ENCODE assay signal across 8 cellular contexts in genomic region chr7:152313879-152314604, GRCh38.
DNase-seq lines count a peak whose midpoint lies in the region; ATAC-seq and TF ChIP-seq lines count a peak whose summit lies in the region.

No MANE protein-coding gene starts in this region.

- no peak overlapping the region for H3K27ac ChIP-seq in HEK293 (ENCODE audit: extremely low read depth, low read depth, low read length)
- no peak overlapping the region for H3K27ac ChIP-seq in effector memory CD4-positive, alpha-beta T cell (ENCODE audit: insufficient read depth, low read length, poor library complexity, severe bottlenecking)

- TF ChIP-seq CTCF in AG04449 (IDR thresholded peaks at IDR 0.05; ENCODE audit: insufficient read depth, low read length, missing control alignments) (no peak), HEK293 (tag by site-specific recombination; IDR thresholded peaks at IDR 0.05) (no peak), chondrocyte (IDR thresholded peaks at IDR 0.05) (no peak), mucosa of descending colon (IDR thresholded peaks at IDR 0.05) (no peak)

- peak overlapping the region; percentile 84 for H3K27ac Mint-ChIP-seq in chondrocyte (ENCODE audit: unreplicated experiment)

- H3K27me3 ChIP-seq in effector memory CD4-positive, alpha-beta T cell (replicated peaks; ENCODE audit: control insufficient read depth, insufficient read depth, low read length, poor library complexity, severe bottlenecking) = no peaks in the 10 kb centered on the region

- H3K36me3 ChIP-seq in HEK293 (ENCODE audit: control insufficient read depth in 2 of 2, insufficient read depth in 1 of 2, low read length in 2 of 2) (peaks cover 14 to 24% of the 10 kb centered on the region in 2 experiments; a peak in 2 of 3 replicates), mucosa of descending colon (ENCODE audit: low read depth) (no peaks in the 10 kb centered on the region)
- H3K36me3 ChIP-seq in effector memory CD4-positive, alpha-beta T cell (ENCODE audit: control insufficient read depth, insufficient read depth, low read length) = peaks cover 14% of the 10 kb centered on the region

- H3K36me3 Mint-ChIP-seq in chondrocyte (ENCODE audit: low read depth) = peaks cover 1% of the 10 kb centered on the region

- no peaks in the 10 kb centered on the region for H3K27me3 Mint-ChIP-seq in chondrocyte (ENCODE audit: low read depth)

- ATAC-seq in mucosa of descending colon (peak; percentile 75), GM21423 (IDR thresholded peaks at IDR 0.05; ENCODE audit: unreplicated experiment) (no peak)

- no peak overlapping the region for H3K4me3 ChIP-seq in AG04449 (ENCODE audit: low read depth, low read length)
- H3K4me3 ChIP-seq in HEK293 (ENCODE audit: low read depth, low read length) = no peak overlapping the region
- H3K4me3 ChIP-seq in mucosa of descending colon = no peak overlapping the region
- no peak overlapping the region for H3K4me3 ChIP-seq in effector memory CD4-positive, alpha-beta T cell (ENCODE audit: insufficient read depth, low read depth, low read length, poor library complexity, severe bottlenecking)

- H3K4me1 Mint-ChIP-seq in chondrocyte (ENCODE audit: low read depth) = peaks cover 26% of the 10 kb centered on the region

- no peak overlapping the region for H3K4me3 Mint-ChIP-seq in chondrocyte (ENCODE audit: unreplicated experiment)

- no peaks in the 10 kb centered on the region for H3K9me3 Mint-ChIP-seq in chondrocyte (ENCODE audit: low read depth)

- DNase-seq in AG04449 (ENCODE audit: low read depth, low spot score) (peak; percentile 17), NCI-H69 (lab: John Stamatoyannopoulos, UW) (peak; percentile 98), chondrocyte (ENCODE audit: low spot score) (no peak), mucosa of descending colon (peak in 1 of 3 donors; percentile 47), germinal center (ENCODE audit: low spot score) (no peak)
- no peak for DNase-seq in effector memory CD4-positive, alpha-beta T cell

- H3K9me3 ChIP-seq in HEK293 (ENCODE audit: control insufficient read depth, insufficient read depth, low read depth, low read length) (no peaks in the 10 kb centered on the region), mucosa of descending colon (no peaks in the 10 kb centered on the region)
- no peaks in the 10 kb centered on the region for H3K9me3 ChIP-seq in effector memory CD4-positive, alpha-beta T cell (ENCODE audit: control insufficient read depth, low read length)

- POLR2A ChIA-PET in AG04449 (lab: Yijun Ruan, JAX) (no interaction called here), HEK293 (lab: Yijun Ruan, JAX) (interaction anchor here (1.2 kb wide), 1 partner anchor 122 kb away, joined by 7 read pairs; the partner anchor contains the start of gene KMT2C)

- intact Hi-C loops in mucosa of descending colon (cut with DNase I, micrococcal nuclease) = no loop called here

- H3K4me1 ChIP-seq in HEK293 (ENCODE audit: control insufficient read depth, insufficient read depth, low read length) = peaks cover 6% of the 10 kb centered on the region
- H3K4me1 ChIP-seq in mucosa of descending colon (ENCODE audit: low read depth) = peaks cover 3% of the 10 kb centered on the region
- no peaks in the 10 kb centered on the region for H3K4me1 ChIP-seq in effector memory CD4-positive, alpha-beta T cell (ENCODE audit: control insufficient read depth, insufficient read depth, low read length, poor library complexity, severe bottlenecking)

- CTCF ChIA-PET in AG04449 (lab: Yijun Ruan, JAX) (interaction anchor here (1.2 to 1.7 kb wide), 3 partner anchors 10 to 80 kb away, joined by 3 to 4 read pairs (median 3); no protein-coding TSS in a partner anchor), HEK293 (lab: Yijun Ruan, JAX) (interaction anchor here (0.6 to 2.2 kb wide), 3 partner anchors 23 to 146 kb away, joined by 3 to 10 read pairs (median 6); no protein-coding TSS in a partner anchor)

TF ChIP-seq in HEK293, 187 proteins besides CTCF, POLR2A, EP300 and RAD21 (continues in another document):
- TF ChIP-seq ZNF37A (tag by site-specific recombination; IDR thresholded peaks at IDR 0.05) (no peak), ZBTB49 (tag by site-specific recombination; IDR thresholded peaks at IDR 0.05; ENCODE audit: low read depth) (no peak), ZNF221 (tag by site-specific recombination; IDR thresholded peaks at IDR 0.05; ENCODE audit: borderline replicate concordance) (no peak), ZNF777 (tag by site-specific recombination; IDR thresholded peaks at IDR 0.05; ENCODE audit: borderline replicate concordance) (no peak), ZXDB (tag by site-specific recombination; IDR thresholded peaks at IDR 0.05) (peak; percentile 75), ZNF560 (tag by site-specific recombination; IDR thresholded peaks at IDR 0.05; ENCODE audit: borderline replicate concordance) (no peak), ZNF280D (tag by site-specific recombination; IDR thresholded peaks at IDR 0.05) (no peak), ZNF544 (tag by site-specific recombination; IDR thresholded peaks at IDR 0.05) (no peak), PATZ1 (tag by site-specific recombination; IDR thresholded peaks at IDR 0.05) (no peak), ZNF292 (tag by site-specific recombination; IDR thresholded peaks at IDR 0.05; ENCODE audit: borderline replicate concordance, low read depth) (no peak), ZNF555 (tag by site-specific recombination; conservative IDR thresholded peaks at IDR 0.05) (no peak)

Comparison
In these comparisons a context has a peak if more than half of its experiments do, and no peak if none do; other contexts are left out.
1. DNase-seq: peak in AG04449 (single experiment) and NCI-H69 (single experiment); none in chondrocyte (single experiment), germinal center (single experiment) and effector memory CD4-positive, alpha-beta T cell (0 of 3).